ENCODE assay signal across 9 cellular contexts in genomic region chr2:124810132-124810531, GRCh38.
DNase-seq lines count a peak whose midpoint lies in the region; ATAC-seq and TF ChIP-seq lines count a peak whose summit lies in the region.
"Had no signal": no experiment of that assay in that cellular context is flagged by ENCODE, and none has a peak within 500 bp of the region (broad histone marks: within the 10 kb centered on the region; RNA-seq: fewer than 3 reads in every experiment).

No MANE protein-coding gene starts in this region.

- H3K4me3 Mint-ChIP-seq in nephron progenitor cell, result no peak overlapping the region
- H3K4me3 Mint-ChIP-seq in activated naive CD8-positive, alpha-beta T cell treated with anti-CD3 and anti-CD28 coated beads for 36 hours, result no peak overlapping the region
- no peak overlapping the region for H3K4me3 Mint-ChIP-seq in activated CD4-positive, alpha-beta T cell treated with anti-CD3 and anti-CD28 coated beads, Interleukin-2, amount 10 ng/mL, durations not matched to agents 7 days and 5 days

- TF ChIP-seq CTCF in GM06990 (IDR thresholded peaks at IDR 0.05; ENCODE audit: insufficient read depth, low read length, poor library complexity, severe bottlenecking) (peak; percentile 18), dorsolateral prefrontal cortex (IDR thresholded peaks at IDR 0.05 in 54 of 56, conservative IDR thresholded peaks at IDR 0.05 in 2 of 56; ENCODE audit: low read depth in 1 of 56, partially characterized antibody in 56 of 56) (peak in 31 of 56 donors; percentile 8 to 46 (median 23)), nephron progenitor cell (IDR thresholded peaks at IDR 0.05) (peak; percentile 27)

- no peaks in the 10 kb centered on the region for H3K4me1 Mint-ChIP-seq in nephron progenitor cell
- H3K4me1 Mint-ChIP-seq in activated naive CD8-positive, alpha-beta T cell treated with anti-CD3 and anti-CD28 coated beads for 36 hours, result no peaks in the 10 kb centered on the region
- no peaks in the 10 kb centered on the region for H3K4me1 Mint-ChIP-seq in activated CD4-positive, alpha-beta T cell treated with anti-CD3 and anti-CD28 coated beads, Interleukin-2, amount 10 ng/mL, durations not matched to agents 7 days and 5 days

- no peaks in the 10 kb centered on the region for H3K36me3 Mint-ChIP-seq in nephron progenitor cell (ENCODE audit: low read depth)
- no peaks in the 10 kb centered on the region for H3K36me3 Mint-ChIP-seq in activated naive CD8-positive, alpha-beta T cell treated with anti-CD3 and anti-CD28 coated beads for 36 hours
- no peaks in the 10 kb centered on the region for H3K36me3 Mint-ChIP-seq in activated CD4-positive, alpha-beta T cell treated with anti-CD3 and anti-CD28 coated beads, Interleukin-2, amount 10 ng/mL, durations not matched to agents 7 days and 5 days (ENCODE audit: low read depth)

- POLR2A ChIA-PET in activated CD4-positive, alpha-beta T cell treated with anti-CD3 and anti-CD28 coated beads, Interleukin-2, amount 10 ng/mL, durations not matched to agents 7 days and 5 days (lab: Charles Lee), result no interaction called here

- ATAC-seq in GM21723 (IDR thresholded peaks at IDR 0.05; ENCODE audit: unreplicated experiment), result no peak

- no peaks in the 10 kb centered on the region for H3K9me3 Mint-ChIP-seq in nephron progenitor cell
- no peaks in the 10 kb centered on the region for H3K9me3 Mint-ChIP-seq in activated naive CD8-positive, alpha-beta T cell treated with anti-CD3 and anti-CD28 coated beads for 36 hours
- H3K9me3 Mint-ChIP-seq in activated CD4-positive, alpha-beta T cell treated with anti-CD3 and anti-CD28 coated beads, Interleukin-2, amount 10 ng/mL, durations not matched to agents 7 days and 5 days, result no peaks in the 10 kb centered on the region

- H3K4me3 ChIP-seq in GM06990 (replicated peaks; ENCODE audit: low read depth, low read length) (no peak overlapping the region), dorsolateral prefrontal cortex (no peak overlapping the region)

- intact Hi-C loops in dorsolateral prefrontal cortex (cut with DNase I), result no loop called here

- H3K27me3 ChIP-seq in GM06990 (replicated peaks; ENCODE audit: control insufficient read depth, insufficient read depth, low read length) (no peaks in the 10 kb centered on the region), dorsolateral prefrontal cortex (no peaks in the 10 kb centered on the region)

- CTCF ChIA-PET in activated CD4-positive, alpha-beta T cell treated with anti-CD3 and anti-CD28 coated beads, Interleukin-2, amount 10 ng/mL, durations not matched to agents 7 days and 5 days (lab: Charles Lee), result no interaction called here

- no peak overlapping the region for H3K27ac Mint-ChIP-seq in nephron progenitor cell
- H3K27ac Mint-ChIP-seq in activated naive CD8-positive, alpha-beta T cell treated with anti-CD3 and anti-CD28 coated beads for 36 hours, result no peak overlapping the region
- H3K27ac Mint-ChIP-seq in activated CD4-positive, alpha-beta T cell treated with anti-CD3 and anti-CD28 coated beads, Interleukin-2, amount 10 ng/mL, durations not matched to agents 7 days and 5 days, result no peak overlapping the region

- peaks cover 6% of the 10 kb centered on the region for H3K27me3 Mint-ChIP-seq in nephron progenitor cell (ENCODE audit: low read depth, poor library complexity)
- H3K27me3 Mint-ChIP-seq in activated naive CD8-positive, alpha-beta T cell treated with anti-CD3 and anti-CD28 coated beads for 36 hours, result no peaks in the 10 kb centered on the region
- no peaks in the 10 kb centered on the region for H3K27me3 Mint-ChIP-seq in activated CD4-positive, alpha-beta T cell treated with anti-CD3 and anti-CD28 coated beads, Interleukin-2, amount 10 ng/mL, durations not matched to agents 7 days and 5 days

- DNase-seq in GM06990 (ENCODE audit: extremely low read depth, insufficient read length) (no peak), NCI-H345 (lab: John Stamatoyannopoulos, UW) (peak; percentile 37), dorsolateral prefrontal cortex (no peak), nephron progenitor cell (peak; percentile 22), NCI-H128 (lab: John Stamatoyannopoulos, UW; ENCODE audit: unreplicated experiment) (no peak)
- DNase-seq in activated naive CD8-positive, alpha-beta T cell treated with anti-CD3 and anti-CD28 coated beads for 36 hours, result no peak
- DNase-seq in activated CD4-positive, alpha-beta T cell treated with anti-CD3 and anti-CD28 coated beads, Interleukin-2, amount 10 ng/mL, durations not matched to agents 7 days and 5 days, result no peak

- H3K27ac ChIP-seq in dorsolateral prefrontal cortex, result no peak overlapping the region
- H3K27ac ChIP-seq: KMS-11 had no signal

- H3K36me3 ChIP-seq in GM06990 (ENCODE audit: control insufficient read depth, insufficient read depth, low read length), result no peaks in the 10 kb centered on the region

Comparison
In these comparisons a context has a peak if more than half of its experiments do, and no peak if none do; other contexts are left out.
1. DNase-seq: peak in NCI-H345 (single experiment) and nephron progenitor cell (single experiment); none in GM06990 (single experiment), dorsolateral prefrontal cortex (0 of 10), activated naive CD8-positive, alpha-beta T cell treated with anti-CD3 and anti-CD28 coated beads for 36 hours (single experiment), NCI-H128 (single experiment) and activated CD4-positive, alpha-beta T cell treated with anti-CD3 and anti-CD28 coated beads, Interleukin-2, amount 10 ng/mL, durations not matched to agents 7 days and 5 days (single experiment).
2. Peak in every context shown above with its lines, with median percentiles within 50 percentile points of each other: CTCF ChIP-seq.